Comparison of ENCODE assay signal across 23 cellular contexts in genomic region chr16:17162560-17162959, GRCh38.
"Had no signal": no experiment of that assay in that cellular context is flagged by ENCODE, and none has a peak within 500 bp of the region (broad histone marks: within the 10 kb centered on the region; RNA-seq: fewer than 3 reads in every experiment).

No MANE protein-coding gene starts in this region.

- H3K4me3 ChIP-seq: cardiac muscle cell, esophagus squamous epithelium, left lung, prostate gland, right atrium auricular region, skin epidermis, suprapubic skin, transverse colon, vagina had no signal

- H3K4me3 Mint-ChIP-seq: activated CD4-positive, alpha-beta T cell treated with anti-CD3 and anti-CD28 coated beads for 36 hours; activated naive CD8-positive, alpha-beta T cell; activated T-helper 1 cell treated with anti-CD3 and anti-CD28 coated beads, Interleukin-12 subunit alpha, Interleukin-12 subunit beta, Interleukin-2, Interleukin-4 antibody, amounts not matched to agents 30 ng/mL and 10 ng/mL and 1 ng/mL, durations not matched to agents 14 hours and 24 hours and 36 hours; dendritic cell treated with granulocyte-macrophage colony-stimulating factor and Interleukin-4, amounts not matched to agents 40 ng/mL and 50 ng/mL, for 4 days; nephron; stimulated activated naive CD8-positive, alpha-beta T cell treated with anti-CD3 and anti-CD28 coated beads, Interleukin-15, amount 100 ng/mL, for 72 hours; T-helper 1 cell treated with Interleukin-12 subunit alpha and Interleukin-12 subunit beta and Interleukin-4 antibody, amounts not matched to agents 30 μg/mL and 1 μg/mL, for 36 hours; WTC11 had no signal

- H3K9me3 ChIP-seq: esophagus squamous epithelium, left lung, prostate gland, right atrium auricular region, suprapubic skin, transverse colon, vagina had no signal

- H3K27me3 Mint-ChIP-seq: activated CD4-positive, alpha-beta T cell treated with anti-CD3 and anti-CD28 coated beads for 36 hours; activated naive CD8-positive, alpha-beta T cell; dendritic cell treated with granulocyte-macrophage colony-stimulating factor and Interleukin-4, amounts not matched to agents 40 ng/mL and 50 ng/mL, for 4 days; stimulated activated naive CD8-positive, alpha-beta T cell treated with anti-CD3 and anti-CD28 coated beads, Interleukin-15, amount 100 ng/mL, for 72 hours had no signal

- H3K36me3 ChIP-seq: cardiac muscle cell, left lung, prostate gland, right atrium auricular region, transverse colon, vagina had no signal

- H3K27ac Mint-ChIP-seq: activated CD4-positive, alpha-beta T cell treated with anti-CD3 and anti-CD28 coated beads for 36 hours; activated naive CD8-positive, alpha-beta T cell; activated T-helper 1 cell treated with anti-CD3 and anti-CD28 coated beads, Interleukin-12 subunit alpha, Interleukin-12 subunit beta, Interleukin-2, Interleukin-4 antibody, amounts not matched to agents 30 ng/mL and 10 ng/mL and 1 ng/mL, durations not matched to agents 14 hours and 24 hours and 36 hours; dendritic cell treated with granulocyte-macrophage colony-stimulating factor and Interleukin-4, amounts not matched to agents 40 ng/mL and 50 ng/mL, for 4 days; nephron; stimulated activated naive CD8-positive, alpha-beta T cell treated with anti-CD3 and anti-CD28 coated beads, Interleukin-15, amount 100 ng/mL, for 72 hours; T-helper 1 cell treated with Interleukin-12 subunit alpha and Interleukin-12 subunit beta and Interleukin-4 antibody, amounts not matched to agents 30 μg/mL and 1 μg/mL, for 36 hours; WTC11 had no signal

- H3K36me3 Mint-ChIP-seq: WTC11 had no signal

- H3K27me3 ChIP-seq: cardiac muscle cell, esophagus squamous epithelium, foreskin keratinocyte, left lung, right atrium auricular region, suprapubic skin, transverse colon, vagina had no signal

- H3K4me1 Mint-ChIP-seq: activated CD4-positive, alpha-beta T cell treated with anti-CD3 and anti-CD28 coated beads for 36 hours; stimulated activated naive CD8-positive, alpha-beta T cell treated with anti-CD3 and anti-CD28 coated beads, Interleukin-15, amount 100 ng/mL, for 72 hours had no signal

- H3K9me3 Mint-ChIP-seq: activated T-helper 1 cell treated with anti-CD3 and anti-CD28 coated beads, Interleukin-12 subunit alpha, Interleukin-12 subunit beta, Interleukin-2, Interleukin-4 antibody, amounts not matched to agents 30 ng/mL and 10 ng/mL and 1 ng/mL, durations not matched to agents 14 hours and 24 hours and 36 hours; dendritic cell treated with granulocyte-macrophage colony-stimulating factor and Interleukin-4, amounts not matched to agents 40 ng/mL and 50 ng/mL, for 4 days; nephron; T-helper 1 cell treated with Interleukin-12 subunit alpha and Interleukin-12 subunit beta and Interleukin-4 antibody, amounts not matched to agents 30 μg/mL and 1 μg/mL, for 36 hours had no signal

- H3K4me1 ChIP-seq: esophagus squamous epithelium, foreskin keratinocyte, prostate gland, right atrium auricular region, suprapubic skin, transverse colon, vagina had no signal

- DNase-seq: activated CD4-positive, alpha-beta T cell treated with anti-CD3 and anti-CD28 coated beads for 36 hours; activated CD4-positive, alpha-beta T cell treated with anti-CD3 and anti-CD28 coated beads, Interleukin-2, amount 50 U/mL, for 48 hours; amniotic stem cell; effector memory CD4-positive, alpha-beta T cell; esophagus squamous epithelium; foreskin keratinocyte; hypothalamus; left lung; midbrain; stimulated activated naive CD8-positive, alpha-beta T cell treated with anti-CD3 and anti-CD28 coated beads, Interleukin-15, amount 100 ng/mL, for 72 hours; transverse colon had no signal

- H3K27ac ChIP-seq: cardiac muscle cell, esophagus squamous epithelium, foreskin keratinocyte, left lung, prostate gland, right atrium auricular region, skin epidermis, suprapubic skin, transverse colon, vagina had no signal
